Comparison of ENCODE assay signal across 8 cellular contexts in the genomic region with DNA sequence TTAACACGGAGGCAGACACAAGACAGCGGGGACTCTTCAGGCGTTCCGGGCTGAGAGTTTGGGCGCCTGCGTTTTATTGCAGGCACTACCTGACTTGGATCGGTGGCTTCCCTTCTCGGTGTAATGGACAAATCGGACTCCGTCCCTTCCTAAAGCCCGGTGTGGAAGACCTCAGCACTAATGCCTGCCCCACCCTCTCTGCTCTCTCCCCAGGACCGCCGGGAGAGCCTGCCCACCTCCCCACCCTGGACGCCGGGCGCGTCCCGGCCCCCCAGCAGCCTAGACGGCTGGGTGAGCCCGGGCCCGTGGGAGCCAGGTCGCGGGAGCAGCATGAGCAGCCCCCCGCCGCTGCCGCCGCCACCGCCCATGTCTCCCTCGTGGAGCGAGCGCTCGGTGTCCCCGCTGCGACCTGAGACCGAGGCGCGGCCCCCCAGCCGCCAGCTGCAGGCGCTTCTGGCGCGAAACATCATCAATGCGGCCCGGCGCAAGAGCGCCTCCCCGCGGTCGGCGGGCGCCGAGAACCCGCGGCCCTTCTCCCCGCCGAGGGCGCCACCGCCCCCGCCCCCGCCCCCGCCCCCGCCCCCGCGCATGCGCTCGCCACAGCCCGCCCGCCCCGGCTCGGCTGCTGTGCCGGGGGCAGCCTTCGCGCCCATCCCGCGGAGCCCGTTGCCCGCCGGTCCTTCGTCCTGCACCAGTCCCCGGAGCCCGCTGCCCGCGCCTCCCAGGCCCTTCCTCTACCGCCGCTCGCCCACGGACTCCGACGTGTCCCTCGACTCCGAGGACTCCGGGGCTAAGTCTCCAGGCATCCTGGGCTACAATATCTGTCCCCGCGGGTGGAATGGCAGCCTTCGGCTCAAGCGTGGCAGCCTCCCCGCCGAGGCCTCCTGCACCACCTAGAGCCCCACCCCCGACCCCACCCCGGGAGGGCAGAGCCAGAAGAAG. TPM values are rescaled to one million over a fixed set of nuclear protein-coding genes. Genes with fewer than 3 reads are reported as not detected.
DNase-seq lines count a peak whose midpoint lies in the region; ATAC-seq and TF ChIP-seq lines count a peak whose summit lies in the region.

No MANE protein-coding gene starts in this region.

- H3K27ac ChIP-seq in right atrium auricular region: peak overlapping the region; percentile 96

- TF ChIP-seq CTCF in LNCAP (IDR thresholded peaks at IDR 0.05): peak; percentile 73
- peak; percentile 82 to 86 for TF ChIP-seq CTCF in right atrium auricular region (IDR thresholded peaks at IDR 0.05)

- DNase-seq in Daoy (ENCODE audit: low read depth): peak; percentile 82
- DNase-seq in SKM-1 (lab: John Stamatoyannopoulos, UW; ENCODE audit: unreplicated experiment): peak; percentile 41
- DNase-seq in right atrium auricular region (ENCODE audit: low spot score): no peak
- peak; percentile 93 for DNase-seq in retina
- no peak for DNase-seq in mesenteric fat pad (ENCODE audit: low spot score)

- peak; percentile 81 for ATAC-seq in GM21619 (IDR thresholded peaks at IDR 0.05; ENCODE audit: unreplicated experiment)

- H3K9me3 ChIP-seq in right atrium auricular region: no peaks in the 10 kb centered on the region

- H3K4me3 Mint-ChIP-seq in activated naive CD8-positive, alpha-beta T cell: peak overlapping the region; percentile 81

- peaks cover 24% of the 10 kb centered on the region for H3K36me3 ChIP-seq in right atrium auricular region

- no peaks in the 10 kb centered on the region for H3K9me3 Mint-ChIP-seq in activated naive CD8-positive, alpha-beta T cell (ENCODE audit: low read depth)

- H3K27me3 ChIP-seq in right atrium auricular region: no peaks in the 10 kb centered on the region

- H3K4me1 ChIP-seq in right atrium auricular region: peaks cover 0 to 76% of the 10 kb centered on the region in 2 donors

- no peaks in the 10 kb centered on the region for H3K36me3 Mint-ChIP-seq in activated naive CD8-positive, alpha-beta T cell

- no peak overlapping the region for H3K27ac Mint-ChIP-seq in activated naive CD8-positive, alpha-beta T cell

- H3K4me1 Mint-ChIP-seq in activated naive CD8-positive, alpha-beta T cell (ENCODE audit: low read depth): peaks cover 2% of the 10 kb centered on the region

- H3K4me3 ChIP-seq in right atrium auricular region: peak overlapping the region; percentile 44 to 55

- H3K27me3 Mint-ChIP-seq in activated naive CD8-positive, alpha-beta T cell: no peaks in the 10 kb centered on the region

RNA-seq across cellular contexts. Expression of gene MYOZ3, which starts 4.6 kb away (rescaled TPM):
- 0.09 TPM in 1 of 2 replicates, not detected in the other for total RNA-seq in Daoy (2014; rRNA removed; shearing (Covaris generic))
- total RNA-seq in right atrium auricular region: 1 to 10 TPM; 2.0 to 3.5 TPM
- 0.42 TPM for total RNA-seq in mesenteric fat pad

RNA-seq across cellular contexts. Expression of gene SYNPO, which starts 16.0 kb away (rescaled TPM):
- 4.5 and 5.4 TPM in 2 replicates for total RNA-seq in Daoy (2014; rRNA removed; shearing (Covaris generic))
- total RNA-seq in right atrium auricular region: 100 to 1,000 TPM; 369 to 413 TPM
- total RNA-seq in mesenteric fat pad: 174 TPM

RNA-seq across cellular contexts. Expression of gene RBM22, which starts 44.4 kb away (rescaled TPM):
- 51.4 and 51.9 TPM in 2 replicates for total RNA-seq in Daoy (2014; rRNA removed; shearing (Covaris generic))
- total RNA-seq in right atrium auricular region (10 to 100 TPM; 26.0 to 29.5 TPM), mesenteric fat pad (44.1 TPM)

Comparison
In these comparisons a context has a peak if more than half of its experiments do, and no peak if none do; other contexts are left out.
1. DNase-seq: peak in Daoy (single experiment), SKM-1 (single experiment) and retina (single experiment); none in right atrium auricular region (single experiment) and mesenteric fat pad (single experiment).
2. RNA of gene SYNPO, which starts 16.0 kb away (total RNA-seq): 369 to 413 TPM in right atrium auricular region and 174 TPM in mesenteric fat pad (single experiment); 4.5 to 5.4 TPM in Daoy; every median in the first group is over 10 times any median in the second.